11 cellular contexts compared by ENCODE assay signal in genomic region chr7:30702200-30702599, GRCh38. TPM values are rescaled to one million over a fixed set of nuclear protein-coding genes. Genes with fewer than 3 reads are reported as not detected.
DNase-seq lines count a peak whose midpoint lies in the region; ATAC-seq, FAIRE-seq and TF ChIP-seq lines count a peak whose summit lies in the region.
"Had no signal": no experiment of that assay in that cellular context is flagged by ENCODE, and none has a peak within 500 bp of the region (broad histone marks: within the 10 kb centered on the region; RNA-seq: fewer than 3 reads in every experiment).

No MANE protein-coding gene starts in this region.

- DNase-seq in A673 (ENCODE audit: low spot score), result no peak
- no peak for DNase-seq in GM06990 (ENCODE audit: extremely low read depth, insufficient read length)
- peak; percentile 30 for DNase-seq in OCI-LY7 (ENCODE audit: low spot score)
- DNase-seq in chondrocyte (ENCODE audit: low spot score), result no peak
- DNase-seq in HK-2 (ENCODE audit: unreplicated experiment), result no peak
- DNase-seq in RWPE1 (ENCODE audit: low spot score), result no peak
- DNase-seq in H54 (ENCODE audit: insufficient read length, low spot score), result no peak
- DNase-seq: NCI-H1092 treated with DMSO at 0.1 percent for 48 hours had no signal

- POLR2A ChIA-PET in A673 (lab: Charles Lee; ENCODE audit: low non-redundant PET) (interaction anchor here (0.6 kb wide), 1 partner anchor 455 kb away, joined by 4 read pairs; no protein-coding TSS in a partner anchor), OCI-LY7 (lab: Charles Lee) (no interaction called here), RWPE1 (lab: Yijun Ruan, JAX; ENCODE audit: low non-redundant PET) (no interaction called here)

- H4K20me1 ChIP-seq in OCI-LY7 (ENCODE audit: insufficient read depth, low read length), result no peaks in the 10 kb centered on the region

- no peaks in the 10 kb centered on the region for H3K9me2 ChIP-seq in OCI-LY7 (ENCODE audit: insufficient read depth, low read length)

- BruUV-seq in A673 (replicated peaks; lab: Mats Ljungman, UMichigan) (no TSS peak), OCI-LY7 (replicated peaks; lab: Mats Ljungman, UMichigan) (no TSS peak)

- no peak for ATAC-seq in HG03520 (IDR thresholded peaks at IDR 0.05; ENCODE audit: unreplicated experiment)

- no peak for TF ChIP-seq POLR2A in H54 (IDR thresholded peaks at IDR 0.05; ENCODE audit: low read depth, low read length)

- H2AFZ ChIP-seq in OCI-LY7 (ENCODE audit: low read length), result no peak overlapping the region

- no peak for FAIRE-seq in H54 (lab: Jason Lieb, UNC)

- peaks cover 61% of the 10 kb centered on the region for H3K27me3 Mint-ChIP-seq in chondrocyte (ENCODE audit: low read depth)
- H3K27me3 Mint-ChIP-seq: activated naive CD8-positive, alpha-beta T cell had no signal

- no peak overlapping the region for H3K4me2 ChIP-seq in OCI-LY7 (ENCODE audit: low read length)

- H3K9me3 ChIP-seq in A673 (ENCODE audit: low read depth, low read length, poor library complexity, severe bottlenecking), result no peaks in the 10 kb centered on the region
- H3K9me3 ChIP-seq in OCI-LY7 (ENCODE audit: low read length), result no peaks in the 10 kb centered on the region

- no peaks in the 10 kb centered on the region for H3K36me3 Mint-ChIP-seq in chondrocyte (ENCODE audit: low read depth)
- H3K36me3 Mint-ChIP-seq: activated naive CD8-positive, alpha-beta T cell had no signal

- CTCF ChIA-PET in A673 (lab: Charles Lee), result no interaction called here
- CTCF ChIA-PET in OCI-LY7 (lab: Charles Lee; ENCODE audit: unreplicated experiment), result no interaction called here
- CTCF ChIA-PET in RWPE1 (lab: Yijun Ruan, JAX), result interaction anchor here (0.6 kb wide), 1 partner anchor 708 kb away, joined by 3 read pairs; no protein-coding TSS in a partner anchor

- H3K4me3 Mint-ChIP-seq in chondrocyte (ENCODE audit: unreplicated experiment), result no peak overlapping the region
- H3K4me3 Mint-ChIP-seq: activated naive CD8-positive, alpha-beta T cell had no signal

- no peaks in the 10 kb centered on the region for H3K79me2 ChIP-seq in OCI-LY7 (ENCODE audit: insufficient read depth, low read depth, low read length)

- H3K4me3 ChIP-seq in A673 (ENCODE audit: low read depth, low read length, poor library complexity, severe bottlenecking), result no peak overlapping the region
- H3K4me3 ChIP-seq in GM06990 (replicated peaks; ENCODE audit: low read depth, low read length), result no peak overlapping the region
- no peak overlapping the region for H3K4me3 ChIP-seq in OCI-LY7 (ENCODE audit: low read depth, low read length, poor library complexity, severe bottlenecking)

- H3K27ac ChIP-seq in A673 (ENCODE audit: low read depth, low read length, poor library complexity, severe bottlenecking), result no peak overlapping the region
- H3K27ac ChIP-seq in OCI-LY7 (ENCODE audit: low read depth, low read length, poor library complexity, severe bottlenecking), result no peak overlapping the region
- no peak overlapping the region for H3K27ac ChIP-seq in RWPE1
- H3K27ac ChIP-seq: VCaP had no signal

- H3K4me1 Mint-ChIP-seq in chondrocyte (ENCODE audit: low read depth), result no peaks in the 10 kb centered on the region

- H3K27ac Mint-ChIP-seq in chondrocyte (ENCODE audit: unreplicated experiment), result no peak overlapping the region
- H3K27ac Mint-ChIP-seq: activated naive CD8-positive, alpha-beta T cell had no signal

- no peaks in the 10 kb centered on the region for H3K9me3 Mint-ChIP-seq in chondrocyte (ENCODE audit: low read depth)

- no peaks in the 10 kb centered on the region for H3K36me3 ChIP-seq in A673 (ENCODE audit: insufficient read depth, low read length, poor library complexity, severe bottlenecking)
- H3K36me3 ChIP-seq in GM06990 (ENCODE audit: control insufficient read depth, insufficient read depth, low read length), result no peaks in the 10 kb centered on the region
- no peaks in the 10 kb centered on the region for H3K36me3 ChIP-seq in OCI-LY7 (ENCODE audit: insufficient read depth, low read length)

- H3K27me3 ChIP-seq in A673 (replicated peaks; ENCODE audit: insufficient read depth, low read depth, low read length, poor library complexity), result peaks cover 14% of the 10 kb centered on the region
- H3K27me3 ChIP-seq in GM06990 (replicated peaks; ENCODE audit: control insufficient read depth, insufficient read depth, low read length), result no peaks in the 10 kb centered on the region; the same call in 1 of the 2 replicates

- H3K4me1 ChIP-seq in A673 (ENCODE audit: insufficient read depth, low read length, poor library complexity, severe bottlenecking), result no peaks in the 10 kb centered on the region
- no peaks in the 10 kb centered on the region for H3K4me1 ChIP-seq in OCI-LY7 (ENCODE audit: insufficient read depth, low read length, poor library complexity, severe bottlenecking)

- intact Hi-C loops in A673 (cut with micrococcal nuclease; ENCODE audit: unreplicated experiment), result no loop called here
- intact Hi-C loops in OCI-LY7 (cut with micrococcal nuclease; ENCODE audit: unreplicated experiment), result loop anchor here (1.0 kb wide), 1 partner anchor 38 kb away; no protein-coding TSS in a partner anchor

- TF ChIP-seq CTCF in A673 (conservative IDR thresholded peaks at IDR 0.05; ENCODE audit: low read depth, low read length) (peak; percentile 45), GM06990 (IDR thresholded peaks at IDR 0.05; ENCODE audit: insufficient read depth, low read length, poor library complexity, severe bottlenecking) (peak; percentile 34), OCI-LY7 (conservative IDR thresholded peaks at IDR 0.05; ENCODE audit: low read length) (peak; percentile 71), chondrocyte (IDR thresholded peaks at IDR 0.05) (peak; percentile 21), RWPE1 (conservative IDR thresholded peaks at IDR 0.05; ENCODE audit: low read depth) (no peak)

RNA-seq across cellular contexts. Expression of gene CRHR2, which starts 19.9 kb away (rescaled TPM):
- total RNA-seq in A673 (2021), result not detected in 2 replicates
- total RNA-seq in OCI-LY7 (2014; rRNA removed; shearing (Covaris generic)), result not detected in 2 replicates
- total RNA-seq in OCI-LY7 (2022), result not detected in 2 replicates
- not detected in 3 replicates for total RNA-seq in chondrocyte

RNA-seq across cellular contexts. Expression of gene INMT, which starts 49.7 kb away (rescaled TPM):
- total RNA-seq in A673 (2021) (0.11 and 0.17 TPM in 2 replicates), OCI-LY7 (2022) (0.15 and 0.32 TPM in 2 replicates), chondrocyte (5.6 to 73.2 TPM (median 70.1 TPM) in 3 replicates)
- not detected in 2 replicates for total RNA-seq in OCI-LY7 (2014; rRNA removed; shearing (Covaris generic))
